In genomic region chr6:130949553-130949952, GRCh38 we compare ENCODE assay signal across 22 cellular contexts.
DNase-seq lines count a peak whose midpoint lies in the region; ATAC-seq, FAIRE-seq and TF ChIP-seq lines count a peak whose summit lies in the region.
"Had no signal": no experiment of that assay in that cellular context is flagged by ENCODE, and none has a peak within 500 bp of the region (broad histone marks: within the 10 kb centered on the region; RNA-seq: fewer than 3 reads in every experiment).

No MANE protein-coding gene starts in this region.

- peak overlapping the region; percentile 56 for H4K8ac ChIP-seq in mesendoderm (ENCODE audit: low read depth, low read length)

- WGBS in HepG2 (ENCODE audit: low lambda C conversion rate), result 96% methylated on average over 1 of the region's 1 CpG
- 100% methylated on average over 1 of the region's 1 CpG for WGBS in right lobe of liver (ENCODE audit: insufficient coverage, low coverage, low lambda C conversion rate, missing lambda C conversion rate)
- WGBS in mesendoderm (ENCODE audit: extremely low coverage, insufficient coverage, low lambda C conversion rate), result no CpG with 5 or more reads among the region's 1 CpG
- WGBS in sigmoid colon, 2 donors, result 95 to 98% methylated on average over 1 of the region's 1 CpG

- no peak overlapping the region for H2BK5ac ChIP-seq in mesendoderm (ENCODE audit: low read length)

- TF ChIP-seq CTCF in HepG2 (CRISPR knock-in tag; IDR thresholded peaks at IDR 0.05) (no peak), right lobe of liver (IDR thresholded peaks at IDR 0.05) (no peak), astrocyte (IDR thresholded peaks at IDR 0.05; ENCODE audit: insufficient read depth, low read depth, low read length) (no peak), sigmoid colon (IDR thresholded peaks at IDR 0.05) (no peak)

- H3K79me1 ChIP-seq in mesendoderm (ENCODE audit: low read length), result peaks cover 1% of the 10 kb centered on the region

- H2AK5ac ChIP-seq in mesendoderm (ENCODE audit: low read length), result no peak overlapping the region

- no peak for ATAC-seq in HepG2
- no peak for ATAC-seq in right lobe of liver
- ATAC-seq: A549; CD8-positive, alpha-beta T cell had no signal

- CTCF ChIA-PET in HepG2 (lab: Yijun Ruan, JAX; ENCODE audit: low intra/inter-chr PET ratio, low total read pairs), result no interaction called here

- intact Hi-C loops in HepG2 (cut with micrococcal nuclease; ENCODE audit: unreplicated experiment) (no loop called here), right lobe of liver (cut with DNase I) (no loop called here), sigmoid colon (cut with DNase I) (no loop called here)

- peak overlapping the region; percentile 20 for H3K27ac Mint-ChIP-seq in astrocyte (ENCODE audit: unreplicated experiment)
- H3K27ac Mint-ChIP-seq: B cell; CD4-positive, alpha-beta T cell; CD8-positive, alpha-beta T cell had no signal

- H2BK120ac ChIP-seq in mesendoderm (ENCODE audit: low read depth, low read length), result no peak overlapping the region

- no peak overlapping the region for H3K18ac ChIP-seq in mesendoderm (ENCODE audit: low read length)

- H3K79me2 ChIP-seq in HepG2 (ENCODE audit: insufficient read depth, low read length) (peaks cover 10% of the 10 kb centered on the region), astrocyte (ENCODE audit: insufficient read depth, low read length) (no peaks in the 10 kb centered on the region), mesendoderm (ENCODE audit: control insufficient read depth, insufficient read depth, low read length) (no peaks in the 10 kb centered on the region)

- H3K9me3 Mint-ChIP-seq in astrocyte (ENCODE audit: unreplicated experiment), result no peaks in the 10 kb centered on the region
- H3K9me3 Mint-ChIP-seq: CD8-positive, alpha-beta T cell had no signal

- H3K27ac ChIP-seq in HepG2 (ENCODE audit: extremely low read length, insufficient read depth, low read length) (no peak overlapping the region), right lobe of liver (no peak overlapping the region), astrocyte (ENCODE audit: low read depth, low read length) (no peak overlapping the region), mesendoderm (ENCODE audit: low read depth, low read length) (no peak overlapping the region), sigmoid colon (no peak overlapping the region)
- H3K27ac ChIP-seq: 22Rv1; A549; BLaER1 treated with 17β-estradiol and CSF1 and Interleukin-3, amounts not matched to agents 10 nM and 100 nM; C4-2B had no signal

- no peak overlapping the region for H3K4ac ChIP-seq in mesendoderm (ENCODE audit: low read depth, low read length)

- FAIRE-seq in HepG2 (lab: Jason Lieb, UNC) (no peak), astrocyte (lab: Jason Lieb, UNC) (no peak)
- FAIRE-seq: A549, D721Med, G401.6, GM12891, GM19239 had no signal

- H3K27me3 ChIP-seq in HepG2 (ENCODE audit: control insufficient read depth in 1 of 2, insufficient read depth in 2 of 2, low read length in 2 of 2) (no peaks in the 10 kb centered on the region), right lobe of liver (no peaks in the 10 kb centered on the region), astrocyte (ENCODE audit: insufficient read depth, low read length) (no peaks in the 10 kb centered on the region), mesendoderm (ENCODE audit: insufficient read depth, low read length, poor library complexity) (no peaks in the 10 kb centered on the region), sigmoid colon (no peaks in the 10 kb centered on the region)
- H3K27me3 ChIP-seq: BLaER1 treated with 17β-estradiol and CSF1 and Interleukin-3, amounts not matched to agents 10 nM and 100 nM had no signal

- no peaks in the 10 kb centered on the region for H4K20me1 ChIP-seq in HepG2 (ENCODE audit: insufficient read depth, low read length)
- H4K20me1 ChIP-seq in astrocyte (ENCODE audit: insufficient read depth, low read length), result no peaks in the 10 kb centered on the region
- H4K20me1 ChIP-seq: BLaER1 treated with 17β-estradiol and CSF1 and Interleukin-3, amounts not matched to agents 10 nM and 100 nM had no signal

- no peak for TF ChIP-seq POLR2A in HepG2 (IDR thresholded peaks at IDR 0.05; ENCODE audit: insufficient read depth in 1 of 2, low read depth in 2 of 2, low read length in 2 of 2)
- no peak for TF ChIP-seq POLR2A in right lobe of liver (IDR thresholded peaks at IDR 0.05)
- TF ChIP-seq POLR2A in sigmoid colon (IDR thresholded peaks at IDR 0.05), result no peak

- in situ Hi-C loops in HepG2 (cut with HindIII; ENCODE audit: extremely low pct_ligation_motif_present, low pct_unique_long_range_greater_than_20kb), result no loop called here

- H3K4me3 ChIP-seq in HepG2 (replicated peaks in 1 of 3; ENCODE audit: insufficient read depth in 1 of 3, low read depth in 2 of 3, low read length in 3 of 3), result no peak overlapping the region
- H3K4me3 ChIP-seq in right lobe of liver, result no peak overlapping the region
- no peak overlapping the region for H3K4me3 ChIP-seq in astrocyte (ENCODE audit: insufficient read depth, low read depth, low read length)
- no peak overlapping the region for H3K4me3 ChIP-seq in mesendoderm (ENCODE audit: low read length)
- no peak overlapping the region for H3K4me3 ChIP-seq in sigmoid colon
- H3K4me3 ChIP-seq: A549; BLaER1 treated with 17β-estradiol and CSF1 and Interleukin-3, amounts not matched to agents 10 nM and 100 nM had no signal

- no peak overlapping the region for H3K56ac ChIP-seq in mesendoderm (ENCODE audit: low read length)

- no peak overlapping the region for H2AFZ ChIP-seq in HepG2 (ENCODE audit: low read length)
- no peak overlapping the region for H2AFZ ChIP-seq in astrocyte (ENCODE audit: low read depth, low read length)

- TF ChIP-seq EP300 in HepG2 (IDR thresholded peaks at IDR 0.05; ENCODE audit: low read depth in 2 of 2, low read length in 2 of 2), result no peak
- no peak for TF ChIP-seq EP300 in HepG2 (CRISPR knock-in tag; IDR thresholded peaks at IDR 0.05; ENCODE audit: borderline replicate concordance)
- TF ChIP-seq EP300 in sigmoid colon (IDR thresholded peaks at IDR 0.05), result no peak

- H3K23ac ChIP-seq in mesendoderm (ENCODE audit: low read length), result no peak overlapping the region

- no peaks in the 10 kb centered on the region for H3K27me3 Mint-ChIP-seq in astrocyte (ENCODE audit: low read depth, unreplicated experiment)
- H3K27me3 Mint-ChIP-seq: B cell; CD4-positive, alpha-beta T cell had no signal

- H3K9me3 ChIP-seq in HepG2 (ENCODE audit: low read length), result no peaks in the 10 kb centered on the region
- no peaks in the 10 kb centered on the region for H3K9me3 ChIP-seq in right lobe of liver
- H3K9me3 ChIP-seq in astrocyte (ENCODE audit: insufficient read depth, low read depth, low read length), result no peaks in the 10 kb centered on the region
- no peaks in the 10 kb centered on the region for H3K9me3 ChIP-seq in sigmoid colon
- H3K9me3 ChIP-seq: A549, Caco-2 had no signal

- H4K5ac ChIP-seq in mesendoderm (ENCODE audit: low read length), result no peak overlapping the region

- H3K9ac ChIP-seq in HepG2 (ENCODE audit: insufficient read depth, low read depth, low read length), result no peak overlapping the region
- no peak overlapping the region for H3K9ac ChIP-seq in astrocyte (ENCODE audit: low read length)
- no peak overlapping the region for H3K9ac ChIP-seq in mesendoderm (ENCODE audit: low read length)
- H3K9ac ChIP-seq: BLaER1 treated with 17β-estradiol and CSF1 and Interleukin-3, amounts not matched to agents 10 nM and 100 nM had no signal

- no peak overlapping the region for H3K4me3 Mint-ChIP-seq in astrocyte (ENCODE audit: unreplicated experiment)
- H3K4me3 Mint-ChIP-seq: B cell; CD4-positive, alpha-beta T cell; CD8-positive, alpha-beta T cell had no signal

- no peak overlapping the region for H2BK15ac ChIP-seq in mesendoderm (replicated peaks; ENCODE audit: low read depth)

- BruUV-seq in HepG2 (replicated peaks; lab: Mats Ljungman, UMichigan), result no TSS peak

- H3K36me3 Mint-ChIP-seq in astrocyte (ENCODE audit: low read depth, unreplicated experiment), result peaks cover 3% of the 10 kb centered on the region

- TF ChIP-seq RAD21 in HepG2 (CRISPR knock-in tag; IDR thresholded peaks at IDR 0.05), result no peak

- H3K4me2 ChIP-seq in HepG2 (ENCODE audit: low read depth, low read length), result no peak overlapping the region
- H3K4me2 ChIP-seq in astrocyte (ENCODE audit: low read length), result no peak overlapping the region
- no peak overlapping the region for H3K4me2 ChIP-seq in mesendoderm (ENCODE audit: low read length)
- H3K4me2 ChIP-seq: A549; BLaER1 treated with 17β-estradiol and CSF1 and Interleukin-3, amounts not matched to agents 10 nM and 100 nM had no signal

- H3K4me1 Mint-ChIP-seq in astrocyte (ENCODE audit: low read depth, unreplicated experiment), result peaks cover 22% of the 10 kb centered on the region

- DNase-seq in HepG2 (ENCODE audit: low spot score) (no peak), right lobe of liver (no peak), astrocyte (ENCODE audit: low read depth) (no peak), mesendoderm (no peak), sigmoid colon (no peak)
- DNase-seq in stimulated activated naive CD4-positive, alpha-beta T cell (lab: John Stamatoyannopoulos, UW), result no peak
- DNase-seq: AML-193; Caco-2; Calu3; CD4-positive, alpha-beta T cell; CD8-positive, alpha-beta T cell; DMS79 treated with DMSO at 0.1 percent for 48 hours; GF-D8 had no signal

- POLR2A ChIA-PET in HepG2 (lab: Yijun Ruan, JAX), result no interaction called here

- peaks cover 2 to 11% of the 10 kb centered on the region in 2 experiments; a peak in 4 of 5 replicates for H3K36me3 ChIP-seq in HepG2 (replicated peaks in 1 of 2; ENCODE audit: control insufficient read depth in 1 of 2, insufficient read depth in 2 of 2, low read length in 2 of 2)
- no peaks in the 10 kb centered on the region for H3K36me3 ChIP-seq in right lobe of liver
- no peaks in the 10 kb centered on the region for H3K36me3 ChIP-seq in astrocyte (ENCODE audit: insufficient read depth, low read length)
- no peaks in the 10 kb centered on the region for H3K36me3 ChIP-seq in mesendoderm (ENCODE audit: control insufficient read depth, insufficient read depth, low read length)
- H3K36me3 ChIP-seq in sigmoid colon, result peaks cover 0 to 1% (median 0%) of the 10 kb centered on the region in 4 donors

- H3K4me1 ChIP-seq in HepG2 (ENCODE audit: insufficient read depth, low read length) (peaks cover 38% of the 10 kb centered on the region), right lobe of liver (no peaks in the 10 kb centered on the region), astrocyte (ENCODE audit: insufficient read depth, low read length) (peaks cover 9% of the 10 kb centered on the region), mesendoderm (ENCODE audit: control insufficient read depth, low read depth, low read length) (peaks cover 1% of the 10 kb centered on the region), sigmoid colon (peaks cover 0 to under 1% (median 0%) of the 10 kb centered on the region in 4 donors)

TF ChIP-seq in HepG2, 621 proteins besides CTCF, POLR2A, EP300 and RAD21:
- TF ChIP-seq HNRNPK (IDR thresholded peaks at IDR 0.05; ENCODE audit: low read depth, low read length, poor library complexity, severe bottlenecking) (peak; percentile 62), HDAC6 (IDR thresholded peaks at IDR 0.05; ENCODE audit: low read depth, low read length) (no peak), ZNF747 (CRISPR knock-in tag; IDR thresholded peaks at IDR 0.05; ENCODE audit: borderline replicate concordance) (no peak), ZNF432 (CRISPR knock-in tag; IDR thresholded peaks at IDR 0.05; ENCODE audit: borderline replicate concordance) (no peak), PCBP2 (optimal IDR thresholded peaks at IDR 0.05; ENCODE audit: low read depth, low read length, poor library complexity, severe bottlenecking) (peak; percentile 57)
